ENCODE assay signal across 1 cellular context in the genomic region with DNA sequence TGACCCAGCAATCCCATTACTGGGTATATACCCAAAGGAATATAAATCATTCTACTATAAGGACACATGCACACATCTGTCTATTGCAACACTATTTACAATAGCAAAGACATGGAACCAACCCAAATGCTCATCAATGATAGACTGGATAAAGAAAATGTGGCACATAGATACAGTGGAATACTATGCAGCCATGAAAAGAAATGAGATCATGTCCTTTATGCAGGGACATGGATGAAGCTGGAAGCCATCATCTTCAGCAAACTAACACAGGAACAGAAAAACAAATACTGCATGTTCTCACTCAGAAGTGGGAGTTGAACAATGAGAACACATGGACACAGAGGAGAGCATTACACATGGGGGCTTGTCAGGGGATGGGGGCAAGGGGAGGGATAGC. TPM values are rescaled to one million over a fixed set of nuclear protein-coding genes. Genes with fewer than 3 reads are reported as not detected.
"Had no signal": no experiment of that assay in that cellular context is flagged by ENCODE, and none has a peak within 500 bp of the region (broad histone marks: within the 10 kb centered on the region; RNA-seq: fewer than 3 reads in every experiment).

No MANE protein-coding gene starts in this region.

RNA-seq across cellular contexts. Expression of a gene that starts 21.7 kb away (rescaled TPM):
- total RNA-seq: ascending aorta had no signal

RNA-seq across cellular contexts. Expression of a gene that starts 22.3 kb away (rescaled TPM):
- total RNA-seq: ascending aorta had no signal
